Comparison of ENCODE assay signal across 8 cellular contexts in genomic region chr7:23246540-23246939, GRCh38. TPM values are rescaled to one million over a fixed set of nuclear protein-coding genes. Genes with fewer than 3 reads are reported as not detected.
DNase-seq lines count a peak whose midpoint lies in the region; ATAC-seq and TF ChIP-seq lines count a peak whose summit lies in the region.

Gene GPNMB, plus strand, starts transcription at chr7:23246775. Its CDS starts 83 bp downstream, at chr7:23246858.

- H3K27me3 ChIP-seq in lung (ENCODE audit: control insufficient read depth, insufficient read depth) (no peaks in the 10 kb centered on the region), transverse colon (peaks cover 50% of the 10 kb centered on the region)

- H3K27ac ChIP-seq in coronary artery, result peak within 1 kb of the TSS; percentile 74 to 86
- H3K27ac ChIP-seq in lung (ENCODE audit: low read depth in 1 of 2, low read length in 1 of 2), result peak within 1 kb of the TSS; percentile 54 to 65
- peak within 1 kb of the TSS; percentile 57 to 76 (median 70) for H3K27ac ChIP-seq in transverse colon

- WGBS in lung, 2 donors, result 56 to 77% methylated on average over 7 of the region's 7 CpGs
- WGBS in transverse colon (ENCODE audit: low coverage in 1 of 2), 2 donors, result 46 to 93% methylated on average over 2 to 7 of the region's 7 CpGs

- H3K9me3 ChIP-seq in lung (ENCODE audit: control insufficient read depth in 2 of 2, insufficient read depth in 1 of 2, low read length in 1 of 2) (no peaks in the 10 kb centered on the region), transverse colon (no peaks in the 10 kb centered on the region)

- in situ Hi-C loops in transverse colon (cut with MboI; ENCODE audit: low pct_ligation_motif_present in 1 of 4, low pct_unique_long_range_greater_than_20kb in 1 of 4, low sequenced_read_pairs in 3 of 4), result no loop called here

- H3K36me3 ChIP-seq in lung (ENCODE audit: control insufficient read depth in 2 of 2, insufficient read depth in 2 of 2, low read length in 2 of 2) (peaks cover 0 to 4% of the 10 kb centered on the region in 2 donors), transverse colon (no peaks in the 10 kb centered on the region)

- H3K4me1 ChIP-seq in lung (ENCODE audit: control insufficient read depth in 2 of 2, insufficient read depth in 2 of 2, low read length in 2 of 2), result peaks cover 2 to 3% of the 10 kb centered on the region in 2 donors
- H3K4me1 ChIP-seq in transverse colon, result peaks cover 0 to 2% (median 0%) of the 10 kb centered on the region in 4 donors

- TF ChIP-seq RAD21 in Ishikawa (IDR thresholded peaks at IDR 0.05; ENCODE audit: low read depth), result no peak

- H3K4me3 ChIP-seq in coronary artery (peak within 1 kb of the TSS; percentile 72), lung (peak within 1 kb of the TSS; percentile 7), transverse colon (peak within 1 kb of the TSS in 3 of 4 donors; percentile 14 to 42 (median 25))

- ATAC-seq in lung (ENCODE audit: insufficient read depth, low FRiP score) (peak; percentile 45), GM21825 (IDR thresholded peaks at IDR 0.05; ENCODE audit: unreplicated experiment) (no peak), GM18873 (IDR thresholded peaks at IDR 0.05; ENCODE audit: low FRiP score, unreplicated experiment) (no peak)

- TF ChIP-seq EP300 in Ishikawa (IDR thresholded peaks at IDR 0.05; ENCODE audit: borderline replicate concordance) (no peak), transverse colon (IDR thresholded peaks at IDR 0.05; ENCODE audit: low read depth) (no peak)

- DNase-seq in coronary artery (ENCODE audit: low spot score) (no peak), lung (ENCODE audit: low spot score) (no peak), transverse colon (peak; percentile 17)
- DNase-seq in activated naive CD4-positive, alpha-beta T cell treated with anti-CD3 and anti-CD28 coated beads, Interleukin-2, amount 50 U/mL, for 16 hours, result no peak
- no peak for DNase-seq in activated CD8-positive, alpha-beta memory T cell treated with anti-CD3 and anti-CD28 coated beads, Interleukin-2, amount 50 U/mL, for 48 hours

- TF ChIP-seq CTCF in coronary artery (IDR thresholded peaks at IDR 0.05) (no peak), lung (IDR thresholded peaks at IDR 0.05; ENCODE audit: control extremely low read depth, extremely low read depth) (no peak), transverse colon (IDR thresholded peaks at IDR 0.05) (no peak)

- TF ChIP-seq POLR2A in transverse colon (IDR thresholded peaks at IDR 0.05), result peak; percentile 58

- intact Hi-C loops in transverse colon (cut with DNase I; ENCODE audit: low total_unique reads), result loop anchor here (10.0 kb wide), 1 partner anchor 62 kb away; the partner anchor contains the start of gene NUP42

TF ChIP-seq in Ishikawa, 13 proteins besides CTCF, POLR2A, EP300 and RAD21:
- TF ChIP-seq MAX (IDR thresholded peaks at IDR 0.05) (0 out of 2 replicates have a peak, but pooled peaks have one; percentile 10), USF1 (IDR thresholded peaks at IDR 0.05) (peak; percentile 71), ZBTB7A (IDR thresholded peaks at IDR 0.05; ENCODE audit: low read depth) (no peak), EGR1 (IDR thresholded peaks at IDR 0.05) (no peak)

RNA-seq across cellular contexts. Expression of gene GPNMB, which starts in this region (rescaled TPM):
- total RNA-seq in lung, result 100 to 1,000 TPM in 1 of 2 donors, 10 to 100 TPM in 1; 58.5 to 127 TPM
- polyA plus RNA-seq in lung, result 10 to 100 TPM; 47.7 to 96.6 TPM
- total RNA-seq in transverse colon, result 10 to 100 TPM in 3 of 4 donors, 1 to 10 TPM in 1; 8.0 to 36.5 (median 27.1) TPM

Comparison
In these comparisons a context has a peak if more than half of its experiments do, and no peak if none do; other contexts are left out.
1. H3K4me3 ChIP-seq: peak in every context shown above with its lines; median percentile 72 in coronary artery; 25 in transverse colon; 7 in lung.